30 cellular contexts compared by ENCODE assay signal in the genomic region with DNA sequence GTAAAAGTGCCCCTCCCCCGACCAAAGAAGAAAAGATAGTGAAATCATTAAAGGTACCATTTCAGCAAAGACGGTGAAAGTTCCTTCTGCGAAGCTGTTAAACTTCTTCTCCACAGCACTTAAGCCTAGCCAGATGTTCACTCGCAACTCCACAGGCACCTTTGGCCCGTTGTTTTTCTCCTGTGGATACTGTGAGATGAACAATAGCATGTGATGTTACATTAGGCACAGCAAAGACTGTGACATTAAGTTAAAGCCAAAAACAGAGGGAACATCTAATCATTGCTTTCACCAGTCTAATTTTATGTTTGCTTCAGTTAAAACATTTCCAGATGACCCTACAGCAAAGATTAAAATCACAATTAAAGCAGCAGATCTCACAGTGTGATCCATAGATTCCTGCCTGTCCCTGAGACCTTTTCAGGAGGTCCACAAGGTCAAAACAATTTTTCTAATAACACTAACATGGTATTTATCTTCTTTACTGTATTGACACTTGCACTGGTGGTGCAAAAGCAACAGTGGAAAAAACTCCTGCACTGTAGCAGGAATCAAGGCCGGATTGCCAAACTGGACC.
"Had no signal": no experiment of that assay in that cellular context is flagged by ENCODE, and none has a peak within 500 bp of the region (broad histone marks: within the 10 kb centered on the region; RNA-seq: fewer than 3 reads in every experiment).

No MANE protein-coding gene starts in this region.

- H3K4me3 ChIP-seq: ascending aorta, body of pancreas, SJSA1 had no signal

- H3K27me3 ChIP-seq: ascending aorta, body of pancreas, SJSA1 had no signal

- H3K27me3 Mint-ChIP-seq: activated naive CD4-positive, alpha-beta T cell treated with anti-CD3 and anti-CD28 coated beads, Interleukin-2, amount 50 U/mL, for 24 hours had no signal

- H3K4me3 Mint-ChIP-seq: activated CD8-positive, alpha-beta T cell treated with anti-CD3 and anti-CD28 coated beads for 36 hours; activated naive CD4-positive, alpha-beta T cell treated with anti-CD3 and anti-CD28 coated beads, Interleukin-2, amount 50 U/mL, for 24 hours; activated T-helper 1 cell treated with anti-CD3 and anti-CD28 coated beads, Interleukin-12 subunit alpha, Interleukin-12 subunit beta, Interleukin-2, Interleukin-4 antibody, amounts not matched to agents 30 ng/mL and 10 ng/mL and 1 ng/mL, durations not matched to agents 14 hours and 24 hours and 36 hours; T-helper 2 cell treated with Interferon-gamma antibody and Interleukin-4, amounts not matched to agents 5 μg/mL and 100 μg/mL, for 36 hours had no signal

- H3K27ac Mint-ChIP-seq: activated CD8-positive, alpha-beta T cell treated with anti-CD3 and anti-CD28 coated beads for 36 hours; activated T-helper 1 cell treated with anti-CD3 and anti-CD28 coated beads, Interleukin-12 subunit alpha, Interleukin-12 subunit beta, Interleukin-2, Interleukin-4 antibody, amounts not matched to agents 30 ng/mL and 10 ng/mL and 1 ng/mL, durations not matched to agents 14 hours and 24 hours and 36 hours; T-helper 2 cell treated with Interferon-gamma antibody and Interleukin-4, amounts not matched to agents 5 μg/mL and 100 μg/mL, for 36 hours had no signal

- ATAC-seq: activated CD4-positive, CD25-positive, alpha-beta regulatory T cell treated with anti-CD3 and anti-CD28 coated beads, Interleukin-2, amount 50 U/mL, for 24 hours; activated CD8-positive, alpha-beta T cell treated with anti-CD3 and anti-CD28 coated beads for 36 hours; body of pancreas; Panc1 had no signal

- H3K9me3 Mint-ChIP-seq: activated CD8-positive, alpha-beta T cell treated with anti-CD3 and anti-CD28 coated beads for 36 hours; activated naive CD4-positive, alpha-beta T cell treated with anti-CD3 and anti-CD28 coated beads, Interleukin-2, amount 50 U/mL, for 24 hours; activated T-helper 1 cell treated with anti-CD3 and anti-CD28 coated beads, Interleukin-12 subunit alpha, Interleukin-12 subunit beta, Interleukin-2, Interleukin-4 antibody, amounts not matched to agents 30 ng/mL and 10 ng/mL and 1 ng/mL, durations not matched to agents 14 hours and 24 hours and 36 hours; T-helper 2 cell treated with Interferon-gamma antibody and Interleukin-4, amounts not matched to agents 5 μg/mL and 100 μg/mL, for 36 hours had no signal

- H3K27ac ChIP-seq: ascending aorta, body of pancreas, SJSA1 had no signal

- H3K4me1 ChIP-seq: ascending aorta, body of pancreas, SJSA1 had no signal

- H3K9me3 ChIP-seq: ascending aorta, body of pancreas, SJSA1 had no signal

- DNase-seq: activated CD4-positive, alpha-beta T cell treated with anti-CD3 and anti-CD28 coated beads for 4 hours; activated CD8-positive, alpha-beta memory T cell treated with anti-CD3 and anti-CD28 coated beads, Interleukin-2, amount 50 U/mL, for 48 hours; activated CD8-positive, alpha-beta T cell treated with anti-CD3 and anti-CD28 coated beads for 36 hours; activated effector memory CD4-positive, alpha-beta T cell treated with Interleukin-2 at 50 U/mL for 16 hours; activated naive CD4-positive, alpha-beta T cell; activated T-cell treated with anti-CD3 and anti-CD28 coated beads, Interleukin-2, amount 50 U/mL, for 1 hour; amniotic stem cell; body of pancreas; central memory CD4-positive, alpha-beta T cell; IMR-90; Kasumi-1; KBM-7; NCI-H1105 treated with DMSO at 0.1 percent for 48 hours; NCI-H146; NCI-H1930; NCI-H2171; NCI-H510A treated with DMSO at 0.1 percent for 48 hours; NCI-H69; NK-92 treated with Interleukin-12 subunit alpha and Interleukin-12 subunit beta, amount 100 ng/mL, for 24 hours; OCI-M1; RPMI8226; SHP77; T-helper 1 cell had no signal
